1 cellular context compared by ENCODE assay signal in the genomic region with DNA sequence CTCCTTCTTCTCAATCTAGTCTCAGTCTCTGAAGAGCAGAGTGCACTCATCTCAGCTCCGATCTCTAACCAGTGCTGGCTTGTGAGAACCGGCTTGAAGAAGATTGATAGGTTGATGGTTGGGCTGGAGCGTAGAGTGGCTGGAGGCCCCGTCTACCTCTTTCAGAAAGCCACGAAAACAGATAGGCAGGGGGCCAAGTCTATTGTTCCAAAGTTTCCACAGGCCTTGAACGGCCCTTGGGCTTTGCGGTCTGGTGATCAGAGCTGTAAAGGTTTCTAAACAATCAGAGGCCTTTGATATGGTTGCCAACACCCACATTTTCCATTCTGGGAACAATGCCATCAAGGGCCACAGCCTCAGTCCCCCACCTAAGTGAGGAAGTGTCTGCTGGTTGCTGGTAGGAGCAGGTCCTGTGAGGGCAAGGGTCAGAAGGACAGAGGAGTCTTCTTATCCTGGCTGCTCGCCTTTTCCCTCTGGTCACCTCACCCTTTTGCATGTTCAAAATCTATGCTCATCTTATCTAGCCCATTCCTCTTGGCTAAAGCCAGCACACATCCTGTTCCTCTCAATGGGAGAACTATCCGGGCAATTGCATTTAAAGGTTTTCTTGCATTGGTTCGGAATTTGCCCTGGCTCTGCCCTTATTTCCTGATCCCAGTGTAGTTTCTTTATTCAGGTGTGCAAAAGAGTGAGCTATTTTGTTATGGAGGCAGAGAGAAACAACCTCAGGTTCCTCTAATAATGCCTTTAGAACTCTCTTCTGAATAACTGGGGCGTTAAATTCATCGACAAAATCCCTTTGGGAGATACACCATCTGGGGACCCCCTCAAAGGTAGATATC.
TF ChIP-seq lines count a peak whose summit lies in the region.

No MANE protein-coding gene starts in this region.

TF ChIP-seq in K562, 482 proteins besides CTCF, POLR2A, EP300 and RAD21 (continued from another document and continues in another):
- TF ChIP-seq, protein P1, sequence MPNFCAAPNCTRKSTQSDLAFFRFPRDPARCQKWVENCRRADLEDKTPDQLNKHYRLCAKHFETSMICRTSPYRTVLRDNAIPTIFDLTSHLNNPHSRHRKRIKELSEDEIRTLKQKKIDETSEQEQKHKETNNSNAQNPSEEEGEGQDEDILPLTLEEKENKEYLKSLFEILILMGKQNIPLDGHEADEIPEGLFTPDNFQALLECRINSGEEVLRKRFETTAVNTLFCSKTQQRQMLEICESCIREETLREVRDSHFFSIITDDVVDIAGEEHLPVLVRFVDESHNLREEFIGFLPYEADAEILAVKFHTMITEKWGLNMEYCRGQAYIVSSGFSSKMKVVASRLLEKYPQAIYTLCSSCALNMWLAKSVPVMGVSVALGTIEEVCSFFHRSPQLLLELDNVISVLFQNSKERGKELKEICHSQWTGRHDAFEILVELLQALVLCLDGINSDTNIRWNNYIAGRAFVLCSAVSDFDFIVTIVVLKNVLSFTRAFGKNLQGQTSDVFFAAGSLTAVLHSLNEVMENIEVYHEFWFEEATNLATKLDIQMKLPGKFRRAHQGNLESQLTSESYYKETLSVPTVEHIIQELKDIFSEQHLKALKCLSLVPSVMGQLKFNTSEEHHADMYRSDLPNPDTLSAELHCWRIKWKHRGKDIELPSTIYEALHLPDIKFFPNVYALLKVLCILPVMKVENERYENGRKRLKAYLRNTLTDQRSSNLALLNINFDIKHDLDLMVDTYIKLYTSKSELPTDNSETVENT (CRISPR knock-in tag; IDR thresholded peaks at IDR 0.05), result no peak
- TF ChIP-seq, protein P2, sequence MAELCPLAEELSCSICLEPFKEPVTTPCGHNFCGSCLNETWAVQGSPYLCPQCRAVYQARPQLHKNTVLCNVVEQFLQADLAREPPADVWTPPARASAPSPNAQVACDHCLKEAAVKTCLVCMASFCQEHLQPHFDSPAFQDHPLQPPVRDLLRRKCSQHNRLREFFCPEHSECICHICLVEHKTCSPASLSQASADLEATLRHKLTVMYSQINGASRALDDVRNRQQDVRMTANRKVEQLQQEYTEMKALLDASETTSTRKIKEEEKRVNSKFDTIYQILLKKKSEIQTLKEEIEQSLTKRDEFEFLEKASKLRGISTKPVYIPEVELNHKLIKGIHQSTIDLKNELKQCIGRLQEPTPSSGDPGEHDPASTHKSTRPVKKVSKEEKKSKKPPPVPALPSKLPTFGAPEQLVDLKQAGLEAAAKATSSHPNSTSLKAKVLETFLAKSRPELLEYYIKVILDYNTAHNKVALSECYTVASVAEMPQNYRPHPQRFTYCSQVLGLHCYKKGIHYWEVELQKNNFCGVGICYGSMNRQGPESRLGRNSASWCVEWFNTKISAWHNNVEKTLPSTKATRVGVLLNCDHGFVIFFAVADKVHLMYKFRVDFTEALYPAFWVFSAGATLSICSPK (IDR thresholded peaks at IDR 0.05; ENCODE audit: borderline replicate concordance), result no peak
- TF ChIP-seq CTBP1 (IDR thresholded peaks at IDR 0.05; ENCODE audit: borderline replicate concordance) (peak; percentile 94), ZNF165 (CRISPR knock-in tag; IDR thresholded peaks at IDR 0.05; ENCODE audit: borderline replicate concordance) (no peak), MBD2 (IDR thresholded peaks at IDR 0.05; ENCODE audit: borderline replicate concordance, low read depth) (peak; percentile 20; the same call in 1 of the 2 replicates), PHF8 (IDR thresholded peaks at IDR 0.05; ENCODE audit: borderline replicate concordance, low read length) (no peak), NFIC (IDR thresholded peaks at IDR 0.05) (peak; percentile 98), ETV5 (CRISPR knock-in tag; IDR thresholded peaks at IDR 0.05; ENCODE audit: low read depth) (no peak; the same call in 1 of the 2 replicates), ZNF507 (tag; conservative IDR thresholded peaks at IDR 0.05) (no peak), ZNF134 (CRISPR knock-in tag; conservative IDR thresholded peaks at IDR 0.05) (no peak), SMARCC2 (IDR thresholded peaks at IDR 0.05; ENCODE audit: low read depth) (no peak), ZNF324 (CRISPR knock-in tag; IDR thresholded peaks at IDR 0.05) (no peak), EZH2 (IDR thresholded peaks at IDR 0.05; ENCODE audit: borderline replicate concordance, low read depth, low read length) (no peak), NFRKB (IDR thresholded peaks at IDR 0.05; ENCODE audit: low read depth) (no peak), ZNF551 (CRISPR knock-in tag; IDR thresholded peaks at IDR 0.05) (no peak), COPS2 (conservative IDR thresholded peaks at IDR 0.05) (no peak), ASH1L (IDR thresholded peaks at IDR 0.05; ENCODE audit: borderline replicate concordance, low read depth, partially characterized antibody) (no peak), SAFB2 (IDR thresholded peaks at IDR 0.05; ENCODE audit: borderline replicate concordance, low read depth, low read length, severe bottlenecking) (no peak), ARID1B (IDR thresholded peaks at IDR 0.05) (peak; percentile 83), RBM25 (IDR thresholded peaks at IDR 0.05; ENCODE audit: low read depth, low read length, severe bottlenecking) (no peak), RFX7 (CRISPR knock-in tag; IDR thresholded peaks at IDR 0.05) (no peak), NCOA6 (IDR thresholded peaks at IDR 0.05) (no peak), NFATC3 (IDR thresholded peaks at IDR 0.05) (peak; percentile 89), ZNF57 (CRISPR knock-in tag; IDR thresholded peaks at IDR 0.05) (no peak), ZZZ3 (IDR thresholded peaks at IDR 0.05) (no peak)
- TF ChIP-seq, protein P3, sequence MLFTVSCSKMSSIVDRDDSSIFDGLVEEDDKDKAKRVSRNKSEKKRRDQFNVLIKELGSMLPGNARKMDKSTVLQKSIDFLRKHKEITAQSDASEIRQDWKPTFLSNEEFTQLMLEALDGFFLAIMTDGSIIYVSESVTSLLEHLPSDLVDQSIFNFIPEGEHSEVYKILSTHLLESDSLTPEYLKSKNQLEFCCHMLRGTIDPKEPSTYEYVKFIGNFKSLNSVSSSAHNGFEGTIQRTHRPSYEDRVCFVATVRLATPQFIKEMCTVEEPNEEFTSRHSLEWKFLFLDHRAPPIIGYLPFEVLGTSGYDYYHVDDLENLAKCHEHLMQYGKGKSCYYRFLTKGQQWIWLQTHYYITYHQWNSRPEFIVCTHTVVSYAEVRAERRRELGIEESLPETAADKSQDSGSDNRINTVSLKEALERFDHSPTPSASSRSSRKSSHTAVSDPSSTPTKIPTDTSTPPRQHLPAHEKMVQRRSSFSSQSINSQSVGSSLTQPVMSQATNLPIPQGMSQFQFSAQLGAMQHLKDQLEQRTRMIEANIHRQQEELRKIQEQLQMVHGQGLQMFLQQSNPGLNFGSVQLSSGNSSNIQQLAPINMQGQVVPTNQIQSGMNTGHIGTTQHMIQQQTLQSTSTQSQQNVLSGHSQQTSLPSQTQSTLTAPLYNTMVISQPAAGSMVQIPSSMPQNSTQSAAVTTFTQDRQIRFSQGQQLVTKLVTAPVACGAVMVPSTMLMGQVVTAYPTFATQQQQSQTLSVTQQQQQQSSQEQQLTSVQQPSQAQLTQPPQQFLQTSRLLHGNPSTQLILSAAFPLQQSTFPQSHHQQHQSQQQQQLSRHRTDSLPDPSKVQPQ (CRISPR knock-in tag; IDR thresholded peaks at IDR 0.05; ENCODE audit: borderline replicate concordance), result no peak
- TF ChIP-seq, protein P4, sequence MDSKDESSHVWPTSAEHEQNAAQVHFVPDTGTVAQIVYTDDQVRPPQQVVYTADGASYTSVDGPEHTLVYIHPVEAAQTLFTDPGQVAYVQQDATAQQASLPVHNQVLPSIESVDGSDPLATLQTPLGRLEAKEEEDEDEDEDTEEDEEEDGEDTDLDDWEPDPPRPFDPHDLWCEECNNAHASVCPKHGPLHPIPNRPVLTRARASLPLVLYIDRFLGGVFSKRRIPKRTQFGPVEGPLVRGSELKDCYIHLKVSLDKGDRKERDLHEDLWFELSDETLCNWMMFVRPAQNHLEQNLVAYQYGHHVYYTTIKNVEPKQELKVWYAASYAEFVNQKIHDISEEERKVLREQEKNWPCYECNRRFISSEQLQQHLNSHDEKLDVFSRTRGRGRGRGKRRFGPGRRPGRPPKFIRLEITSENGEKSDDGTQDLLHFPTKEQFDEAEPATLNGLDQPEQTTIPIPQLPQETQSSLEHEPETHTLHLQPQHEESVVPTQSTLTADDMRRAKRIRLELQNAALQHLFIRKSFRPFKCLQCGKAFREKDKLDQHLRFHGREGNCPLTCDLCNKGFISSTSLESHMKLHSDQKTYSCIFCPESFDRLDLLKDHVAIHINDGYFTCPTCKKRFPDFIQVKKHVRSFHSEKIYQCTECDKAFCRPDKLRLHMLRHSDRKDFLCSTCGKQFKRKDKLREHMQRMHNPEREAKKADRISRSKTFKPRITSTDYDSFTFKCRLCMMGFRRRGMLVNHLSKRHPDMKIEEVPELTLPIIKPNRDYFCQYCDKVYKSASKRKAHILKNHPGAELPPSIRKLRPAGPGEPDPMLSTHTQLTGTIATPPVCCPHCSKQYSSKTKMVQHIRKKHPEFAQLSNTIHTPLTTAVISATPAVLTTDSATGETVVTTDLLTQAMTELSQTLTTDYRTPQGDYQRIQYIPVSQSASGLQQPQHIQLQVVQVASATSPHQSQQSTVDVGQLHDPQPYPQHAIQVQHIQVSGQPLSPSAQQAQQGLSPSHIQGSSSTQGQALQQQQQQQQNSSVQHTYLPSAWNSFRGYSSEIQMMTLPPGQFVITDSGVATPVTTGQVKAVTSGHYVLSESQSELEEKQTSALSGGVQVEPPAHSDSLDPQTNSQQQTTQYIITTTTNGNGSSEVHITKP (IDR thresholded peaks at IDR 0.05; ENCODE audit: partially characterized antibody), result peak; percentile 66
- TF ChIP-seq, protein P5, sequence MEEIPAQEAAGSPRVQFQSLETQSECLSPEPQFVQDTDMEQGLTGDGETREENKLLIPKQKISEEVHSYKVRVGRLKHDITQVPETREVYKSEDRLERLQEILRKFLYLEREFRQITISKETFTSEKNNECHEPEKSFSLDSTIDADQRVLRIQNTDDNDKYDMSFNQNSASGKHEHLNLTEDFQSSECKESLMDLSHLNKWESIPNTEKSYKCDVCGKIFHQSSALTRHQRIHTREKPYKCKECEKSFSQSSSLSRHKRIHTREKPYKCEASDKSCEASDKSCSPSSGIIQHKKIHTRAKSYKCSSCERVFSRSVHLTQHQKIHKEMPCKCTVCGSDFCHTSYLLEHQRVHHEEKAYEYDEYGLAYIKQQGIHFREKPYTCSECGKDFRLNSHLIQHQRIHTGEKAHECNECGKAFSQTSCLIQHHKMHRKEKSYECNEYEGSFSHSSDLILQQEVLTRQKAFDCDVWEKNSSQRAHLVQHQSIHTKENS (CRISPR knock-in tag; IDR thresholded peaks at IDR 0.05), result no peak
- TF ChIP-seq, protein P6, sequence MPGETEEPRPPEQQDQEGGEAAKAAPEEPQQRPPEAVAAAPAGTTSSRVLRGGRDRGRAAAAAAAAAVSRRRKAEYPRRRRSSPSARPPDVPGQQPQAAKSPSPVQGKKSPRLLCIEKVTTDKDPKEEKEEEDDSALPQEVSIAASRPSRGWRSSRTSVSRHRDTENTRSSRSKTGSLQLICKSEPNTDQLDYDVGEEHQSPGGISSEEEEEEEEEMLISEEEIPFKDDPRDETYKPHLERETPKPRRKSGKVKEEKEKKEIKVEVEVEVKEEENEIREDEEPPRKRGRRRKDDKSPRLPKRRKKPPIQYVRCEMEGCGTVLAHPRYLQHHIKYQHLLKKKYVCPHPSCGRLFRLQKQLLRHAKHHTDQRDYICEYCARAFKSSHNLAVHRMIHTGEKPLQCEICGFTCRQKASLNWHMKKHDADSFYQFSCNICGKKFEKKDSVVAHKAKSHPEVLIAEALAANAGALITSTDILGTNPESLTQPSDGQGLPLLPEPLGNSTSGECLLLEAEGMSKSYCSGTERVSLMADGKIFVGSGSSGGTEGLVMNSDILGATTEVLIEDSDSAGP (CRISPR knock-in tag; IDR thresholded peaks at IDR 0.05), result no peak
- TF ChIP-seq, protein P7, sequence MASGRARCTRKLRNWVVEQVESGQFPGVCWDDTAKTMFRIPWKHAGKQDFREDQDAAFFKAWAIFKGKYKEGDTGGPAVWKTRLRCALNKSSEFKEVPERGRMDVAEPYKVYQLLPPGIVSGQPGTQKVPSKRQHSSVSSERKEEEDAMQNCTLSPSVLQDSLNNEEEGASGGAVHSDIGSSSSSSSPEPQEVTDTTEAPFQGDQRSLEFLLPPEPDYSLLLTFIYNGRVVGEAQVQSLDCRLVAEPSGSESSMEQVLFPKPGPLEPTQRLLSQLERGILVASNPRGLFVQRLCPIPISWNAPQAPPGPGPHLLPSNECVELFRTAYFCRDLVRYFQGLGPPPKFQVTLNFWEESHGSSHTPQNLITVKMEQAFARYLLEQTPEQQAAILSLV (tag; IDR thresholded peaks at IDR 0.05), result no peak
- TF ChIP-seq, protein P8, sequence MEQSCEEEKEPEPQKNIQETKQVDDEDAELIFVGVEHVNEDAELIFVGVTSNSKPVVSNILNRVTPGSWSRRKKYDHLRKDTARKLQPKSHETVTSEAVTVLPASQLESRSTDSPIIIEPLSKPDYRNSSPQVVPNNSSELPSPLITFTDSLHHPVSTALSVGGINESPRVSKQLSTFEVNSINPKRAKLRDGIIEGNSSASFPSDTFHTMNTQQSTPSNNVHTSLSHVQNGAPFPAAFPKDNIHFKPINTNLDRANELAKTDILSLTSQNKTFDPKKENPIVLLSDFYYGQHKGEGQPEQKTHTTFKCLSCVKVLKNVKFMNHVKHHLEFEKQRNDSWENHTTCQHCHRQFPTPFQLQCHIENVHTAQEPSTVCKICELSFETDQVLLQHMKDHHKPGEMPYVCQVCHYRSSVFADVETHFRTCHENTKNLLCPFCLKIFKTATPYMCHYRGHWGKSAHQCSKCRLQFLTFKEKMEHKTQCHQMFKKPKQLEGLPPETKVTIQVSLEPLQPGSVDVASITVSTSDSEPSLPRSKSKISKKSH (CRISPR knock-in tag; IDR thresholded peaks at IDR 0.05), result no peak
- TF ChIP-seq, protein P9, sequence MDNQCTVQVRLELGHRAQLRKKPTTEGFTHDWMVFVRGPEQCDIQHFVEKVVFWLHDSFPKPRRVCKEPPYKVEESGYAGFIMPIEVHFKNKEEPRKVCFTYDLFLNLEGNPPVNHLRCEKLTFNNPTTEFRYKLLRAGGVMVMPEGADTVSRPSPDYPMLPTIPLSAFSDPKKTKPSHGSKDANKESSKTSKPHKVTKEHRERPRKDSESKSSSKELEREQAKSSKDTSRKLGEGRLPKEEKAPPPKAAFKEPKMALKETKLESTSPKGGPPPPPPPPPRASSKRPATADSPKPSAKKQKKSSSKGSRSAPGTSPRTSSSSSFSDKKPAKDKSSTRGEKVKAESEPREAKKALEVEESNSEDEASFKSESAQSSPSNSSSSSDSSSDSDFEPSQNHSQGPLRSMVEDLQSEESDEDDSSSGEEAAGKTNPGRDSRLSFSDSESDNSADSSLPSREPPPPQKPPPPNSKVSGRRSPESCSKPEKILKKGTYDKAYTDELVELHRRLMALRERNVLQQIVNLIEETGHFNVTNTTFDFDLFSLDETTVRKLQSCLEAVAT (IDR thresholded peaks at IDR 0.05), result peak in 1 of 2 experiments; percentile 95; a peak in 2 of 4 replicates
- TF ChIP-seq, protein P10, sequence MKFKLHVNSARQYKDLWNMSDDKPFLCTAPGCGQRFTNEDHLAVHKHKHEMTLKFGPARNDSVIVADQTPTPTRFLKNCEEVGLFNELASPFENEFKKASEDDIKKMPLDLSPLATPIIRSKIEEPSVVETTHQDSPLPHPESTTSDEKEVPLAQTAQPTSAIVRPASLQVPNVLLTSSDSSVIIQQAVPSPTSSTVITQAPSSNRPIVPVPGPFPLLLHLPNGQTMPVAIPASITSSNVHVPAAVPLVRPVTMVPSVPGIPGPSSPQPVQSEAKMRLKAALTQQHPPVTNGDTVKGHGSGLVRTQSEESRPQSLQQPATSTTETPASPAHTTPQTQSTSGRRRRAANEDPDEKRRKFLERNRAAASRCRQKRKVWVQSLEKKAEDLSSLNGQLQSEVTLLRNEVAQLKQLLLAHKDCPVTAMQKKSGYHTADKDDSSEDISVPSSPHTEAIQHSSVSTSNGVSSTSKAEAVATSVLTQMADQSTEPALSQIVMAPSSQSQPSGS (CRISPR knock-in tag; IDR thresholded peaks at IDR 0.05), result no peak
